Comparison of ENCODE assay signal across 9 cellular contexts in the genomic region with DNA sequence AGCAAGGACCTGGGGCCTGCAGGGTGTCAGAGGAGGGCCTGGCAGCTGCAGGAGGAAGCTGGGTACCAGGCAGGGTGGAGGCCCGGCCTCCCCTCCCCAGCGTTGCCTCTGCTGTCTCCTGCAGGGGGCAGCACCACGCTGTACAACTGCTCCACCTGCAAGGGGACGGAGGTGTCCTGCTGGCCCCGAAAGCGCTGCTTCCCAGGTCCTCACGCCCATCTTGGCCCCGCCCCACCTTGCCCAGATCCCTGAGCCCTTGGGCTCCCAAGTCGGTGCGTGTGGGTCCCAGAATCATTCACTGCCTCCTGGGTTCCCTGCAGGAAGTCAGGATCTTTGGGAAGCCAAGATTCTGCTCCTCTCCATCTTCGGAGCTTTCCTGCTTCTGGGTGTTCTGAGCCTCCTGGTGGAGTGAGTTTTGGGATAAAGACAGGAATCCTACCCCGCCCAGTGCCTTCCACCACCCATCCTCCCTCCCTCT. TPM values are rescaled to one million over a fixed set of nuclear protein-coding genes. Genes with fewer than 3 reads are reported as not detected.
DNase-seq lines count a peak whose midpoint lies in the region; ATAC-seq and TF ChIP-seq lines count a peak whose summit lies in the region.
"Had no signal": no experiment of that assay in that cellular context is flagged by ENCODE, and none has a peak within 500 bp of the region (broad histone marks: within the 10 kb centered on the region; RNA-seq: fewer than 3 reads in every experiment).

No MANE protein-coding gene starts in this region.

- peaks cover 19 to 39% (median 25%) of the 10 kb centered on the region in 4 donors for H3K4me1 ChIP-seq in upper lobe of left lung

- no peak for TF ChIP-seq EP300 in upper lobe of left lung (IDR thresholded peaks at IDR 0.05)

- peak; percentile 60 for ATAC-seq in SK-N-SH treated with all-trans-retinoic acid at 6 μM for 48 hours
- ATAC-seq in upper lobe of left lung (ENCODE audit: low FRiP score in 2 of 2) = peak; percentile 56 to 85
- ATAC-seq in GM21381 (IDR thresholded peaks at IDR 0.05; ENCODE audit: unreplicated experiment) = no peak

- H3K27ac Mint-ChIP-seq in activated naive CD4-positive, alpha-beta T cell treated with anti-CD3 and anti-CD28 coated beads, Interleukin-2, amount 10 ng/mL, durations not matched to agents 7 days and 5 days = no peak overlapping the region

- peak; percentile 87 to 95 (median 94) for TF ChIP-seq CTCF in upper lobe of left lung (IDR thresholded peaks at IDR 0.05)

- TF ChIP-seq POLR2A in upper lobe of left lung (IDR thresholded peaks at IDR 0.05) = no peak

- peaks cover 32% of the 10 kb centered on the region for H3K27me3 Mint-ChIP-seq in activated naive CD4-positive, alpha-beta T cell treated with anti-CD3 and anti-CD28 coated beads, Interleukin-2, amount 10 ng/mL, durations not matched to agents 7 days and 5 days

- no peak overlapping the region for H3K27ac ChIP-seq in upper lobe of left lung

- H3K36me3 Mint-ChIP-seq in activated naive CD4-positive, alpha-beta T cell treated with anti-CD3 and anti-CD28 coated beads, Interleukin-2, amount 10 ng/mL, durations not matched to agents 7 days and 5 days = peaks cover 13% of the 10 kb centered on the region

- no peak overlapping the region for H3K4me3 Mint-ChIP-seq in activated naive CD4-positive, alpha-beta T cell treated with anti-CD3 and anti-CD28 coated beads, Interleukin-2, amount 10 ng/mL, durations not matched to agents 7 days and 5 days

- no peak overlapping the region for H3K4me3 ChIP-seq in upper lobe of left lung

- no peaks in the 10 kb centered on the region for H3K9me3 ChIP-seq in upper lobe of left lung

- H3K9me3 Mint-ChIP-seq in activated naive CD4-positive, alpha-beta T cell treated with anti-CD3 and anti-CD28 coated beads, Interleukin-2, amount 10 ng/mL, durations not matched to agents 7 days and 5 days = no peaks in the 10 kb centered on the region

- 12 to 30% methylated on average over 6 to 12 of the region's 12 CpGs for WGBS in upper lobe of left lung, 2 donors

- CTCF ChIA-PET in activated naive CD4-positive, alpha-beta T cell treated with anti-CD3 and anti-CD28 coated beads, Interleukin-2, amount 10 ng/mL, durations not matched to agents 7 days and 5 days (lab: Charles Lee) = interaction anchor here (0.6 to 4.5 kb wide), 36 partner anchors 12 to 258 kb away, joined by 3 to 56 read pairs (median 4); partner anchors contain the start of genes ACAP1, CHRNB1, FGF11 and FXR2

- H3K27me3 ChIP-seq in upper lobe of left lung = no peaks in the 10 kb centered on the region

- H3K36me3 ChIP-seq in upper lobe of left lung = no peaks in the 10 kb centered on the region

- DNase-seq in Daoy (ENCODE audit: low read depth) = peak; percentile 86
- peak; percentile 32 for DNase-seq in KG1 (lab: John Stamatoyannopoulos, UW)
- peak; percentile 92 for DNase-seq in activated naive CD4-positive, alpha-beta T cell treated with anti-CD3 and anti-CD28 coated beads, Interleukin-2, amount 10 ng/mL, durations not matched to agents 7 days and 5 days
- peak; percentile 90 for DNase-seq in cardiac septum (ENCODE audit: low spot score)
- DNase-seq in pons (ENCODE audit: low spot score) = peak; percentile 72
- peak; percentile 88 to 91 for DNase-seq in upper lobe of left lung

- intact Hi-C loops in cardiac septum (cut with DNase I) = loop anchor here (5.0 kb wide), 1 partner anchor 206 kb away; the partner anchor contains the start of gene SENP3

- peaks cover 39% of the 10 kb centered on the region for H3K4me1 Mint-ChIP-seq in activated naive CD4-positive, alpha-beta T cell treated with anti-CD3 and anti-CD28 coated beads, Interleukin-2, amount 10 ng/mL, durations not matched to agents 7 days and 5 days

TF ChIP-seq in SK-N-SH treated with all-trans-retinoic acid at 6 μM for 48 hours, 23 proteins besides CTCF, POLR2A, EP300 and RAD21:
- TF ChIP-seq ZFP3 (CRISPR knock-in tag; IDR thresholded peaks at IDR 0.05) (no peak), ZNF70 (CRISPR knock-in tag; IDR thresholded peaks at IDR 0.05) (no peak)

RNA-seq across cellular contexts. Expression of gene TMEM95, which starts 1.2 kb away (rescaled TPM):
- total RNA-seq in Daoy (2014; rRNA removed; shearing (Covaris generic)) = not detected in 2 replicates
- total RNA-seq in cardiac septum (not detected), upper lobe of left lung (1 to 10 TPM in 1 of 6 donors, not detected in 5; 1.0 TPM)
- total RNA-seq: glomerular endothelial cell had no signal

RNA-seq across cellular contexts. Expression of gene KCTD11, which starts 4.1 kb away (rescaled TPM):
- 2.1 and 3.7 TPM in 2 replicates for total RNA-seq in Daoy (2014; rRNA removed; shearing (Covaris generic))
- total RNA-seq in cardiac septum = 9.6 TPM
- 10 to 100 TPM in 3 of 6 donors, 1 to 10 TPM in 3; 5.2 to 13.8 (median 10.5) TPM for total RNA-seq in upper lobe of left lung

RNA-seq across cellular contexts. Expression of gene ACAP1, which starts 19.8 kb away (rescaled TPM):
- 2.7 TPM in 1 of 2 replicates, not detected in the other for total RNA-seq in Daoy (2014; rRNA removed; shearing (Covaris generic))
- total RNA-seq in cardiac septum (16.4 TPM), upper lobe of left lung (100 to 1,000 TPM in 1 of 6 donors, 10 to 100 TPM in 4, 1 to 10 TPM in 1; 8.5 to 114 (median 22.8) TPM)
- total RNA-seq: glomerular endothelial cell had no signal

RNA-seq across cellular contexts. Expression of gene TNK1, which starts 24.8 kb away (rescaled TPM):
- total RNA-seq in Daoy (2014; rRNA removed; shearing (Covaris generic)) = 2.6 and 4.5 TPM in 2 replicates
- total RNA-seq in cardiac septum = 2.0 TPM
- total RNA-seq in upper lobe of left lung = 10 to 100 TPM in 1 of 6 donors, 1 to 10 TPM in 5; 5.8 to 16.8 (median 8.2) TPM

RNA-seq across cellular contexts. Expression of gene NEURL4, which starts 27.0 kb away (rescaled TPM):
- 15.3 and 17.0 TPM in 2 replicates for total RNA-seq in Daoy (2014; rRNA removed; shearing (Covaris generic))
- total RNA-seq in cardiac septum = 29.9 TPM
- total RNA-seq in upper lobe of left lung = 10 to 100 TPM; 14.2 to 77.5 (median 37.5) TPM

Comparison
In these comparisons a context has a peak if more than half of its experiments do, and no peak if none do; other contexts are left out.
1. DNase-seq: peak in every context shown above with its lines; median percentile 92 in activated naive CD4-positive, alpha-beta T cell treated with anti-CD3 and anti-CD28 coated beads, Interleukin-2, amount 10 ng/mL, durations not matched to agents 7 days and 5 days; 90 in cardiac septum; 90 in upper lobe of left lung; 86 in Daoy; 72 in pons; 32 in KG1.